Comparison of ENCODE assay signal across 21 cellular contexts in the genomic region with DNA sequence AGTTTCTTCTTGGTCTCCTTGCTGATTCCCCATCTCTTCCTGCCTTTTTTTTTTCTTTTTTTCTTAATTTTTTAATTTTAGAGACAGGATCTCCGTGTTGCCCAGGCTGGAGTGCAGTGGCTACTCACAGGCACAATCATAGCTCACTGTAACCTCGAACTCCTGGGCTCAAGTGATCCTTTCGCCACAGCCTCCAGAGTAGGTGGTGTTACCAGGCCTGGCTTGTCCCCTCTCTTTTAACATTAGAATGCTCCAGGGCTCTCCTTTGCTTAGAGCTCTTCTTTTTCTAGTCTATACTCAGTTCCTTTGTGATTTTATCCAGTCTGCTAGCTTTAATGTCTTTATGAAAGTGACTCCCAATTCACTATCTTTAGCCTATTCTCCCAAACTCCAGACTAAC.
A peak's percentile ranks its signal among the peaks of the same experiment; 100 is the strongest.
DNase-seq lines count a peak whose midpoint lies in the region; ATAC-seq and TF ChIP-seq lines count a peak whose summit lies in the region.
"Had no signal": no experiment of that assay in that cellular context is flagged by ENCODE, and none has a peak within 500 bp of the region (broad histone marks: within the 10 kb centered on the region; RNA-seq: fewer than 3 reads in every experiment).

No MANE protein-coding gene starts in this region.

- peaks cover 0 to 4% of the 10 kb centered on the region in 2 donors for H3K36me3 ChIP-seq in left lung
- H3K36me3 ChIP-seq: Peyer's patch, SJSA1 had no signal

- H3K4me3 Mint-ChIP-seq in activated T-cell treated with anti-CD3 and anti-CD28 coated beads, Interleukin-2, amount 50 U/mL, for 72 hours, result no peak overlapping the region
- H3K4me3 Mint-ChIP-seq in T-helper 17 cell, result no peak overlapping the region
- no peak overlapping the region for H3K4me3 Mint-ChIP-seq in stimulated activated memory B cell treated with anti-CD40 and anti-IgM and Interleukin-4, amounts not matched to agents 10 μg/mL and 1 μg/mL and 100 μg/mL, for 72 hours
- H3K4me3 Mint-ChIP-seq: CD4-positive, alpha-beta memory T cell had no signal

- H3K4me1 Mint-ChIP-seq in activated T-cell treated with anti-CD3 and anti-CD28 coated beads, Interleukin-2, amount 50 U/mL, for 72 hours (ENCODE audit: low read depth), result no peaks in the 10 kb centered on the region
- peaks cover 17% of the 10 kb centered on the region for H3K4me1 Mint-ChIP-seq in T-helper 17 cell
- peaks cover 5% of the 10 kb centered on the region for H3K4me1 Mint-ChIP-seq in stimulated activated memory B cell treated with anti-CD40 and anti-IgM and Interleukin-4, amounts not matched to agents 10 μg/mL and 1 μg/mL and 100 μg/mL, for 72 hours

- H3K4me1 ChIP-seq in left lung, result no peaks in the 10 kb centered on the region
- H3K4me1 ChIP-seq: BLaER1, Caco-2, Peyer's patch, SJSA1 had no signal

- no peaks in the 10 kb centered on the region for H3K9me3 Mint-ChIP-seq in activated T-cell treated with anti-CD3 and anti-CD28 coated beads, Interleukin-2, amount 50 U/mL, for 72 hours
- no peaks in the 10 kb centered on the region for H3K9me3 Mint-ChIP-seq in stimulated activated memory B cell treated with anti-CD40 and anti-IgM and Interleukin-4, amounts not matched to agents 10 μg/mL and 1 μg/mL and 100 μg/mL, for 72 hours
- H3K9me3 Mint-ChIP-seq: CD4-positive, alpha-beta memory T cell had no signal

- H3K27ac ChIP-seq in dorsolateral prefrontal cortex (peak overlapping the region in 36 of 59 donors; percentile 3 to 80 (median 33)), left lung (peak overlapping the region in 1 of 2 donors; percentile 34)
- H3K27ac ChIP-seq: BLaER1, Peyer's patch, SJSA1 had no signal

- H3K36me3 Mint-ChIP-seq in activated T-cell treated with anti-CD3 and anti-CD28 coated beads, Interleukin-2, amount 50 U/mL, for 72 hours (ENCODE audit: insufficient read depth in 2 of 2), result no peaks in the 10 kb centered on the region
- H3K36me3 Mint-ChIP-seq in T-helper 17 cell (ENCODE audit: low read depth), result peaks cover 5% of the 10 kb centered on the region
- peaks cover 6% of the 10 kb centered on the region for H3K36me3 Mint-ChIP-seq in stimulated activated memory B cell treated with anti-CD40 and anti-IgM and Interleukin-4, amounts not matched to agents 10 μg/mL and 1 μg/mL and 100 μg/mL, for 72 hours

- TF ChIP-seq CTCF in dorsolateral prefrontal cortex (IDR thresholded peaks at IDR 0.05 in 54 of 56, conservative IDR thresholded peaks at IDR 0.05 in 2 of 56; ENCODE audit: low read depth in 1 of 56, partially characterized antibody in 56 of 56), result no peak
- no peak for TF ChIP-seq CTCF in left lung (IDR thresholded peaks at IDR 0.05)

- ATAC-seq in activated T-cell treated with anti-CD3 and anti-CD28 coated beads, Interleukin-2, amount 50 U/mL, for 72 hours (replicated peaks in 1 of 2), result no peak
- ATAC-seq in T-helper 17 cell, result no peak
- ATAC-seq in stimulated activated memory B cell treated with anti-CD40 and anti-IgM and Interleukin-4, amounts not matched to agents 10 μg/mL and 1 μg/mL and 100 μg/mL, for 72 hours, result no peak
- no peak for ATAC-seq in left lung
- ATAC-seq in GM19463 (IDR thresholded peaks at IDR 0.05; ENCODE audit: unreplicated experiment), result no peak
- ATAC-seq: HCT116 had no signal

- no peaks in the 10 kb centered on the region for H3K9me3 ChIP-seq in T-helper 17 cell (ENCODE audit: control insufficient read depth, low read length, poor library complexity, severe bottlenecking)
- H3K9me3 ChIP-seq in left lung, result no peaks in the 10 kb centered on the region
- H3K9me3 ChIP-seq: BLaER1, Caco-2, Peyer's patch, SJSA1 had no signal

- intact Hi-C loops in dorsolateral prefrontal cortex (cut with DNase I) (no loop called here), left lung (cut with DNase I) (no loop called here)

- H3K27me3 ChIP-seq in dorsolateral prefrontal cortex, result no peaks in the 10 kb centered on the region
- H3K27me3 ChIP-seq in left lung, result no peaks in the 10 kb centered on the region
- H3K27me3 ChIP-seq: BLaER1, Peyer's patch, SJSA1 had no signal

- H3K27ac Mint-ChIP-seq in activated T-cell treated with anti-CD3 and anti-CD28 coated beads, Interleukin-2, amount 50 U/mL, for 72 hours, result peak overlapping the region; percentile 59
- peak overlapping the region; percentile 8 for H3K27ac Mint-ChIP-seq in T-helper 17 cell
- peak overlapping the region; percentile 16 for H3K27ac Mint-ChIP-seq in stimulated activated memory B cell treated with anti-CD40 and anti-IgM and Interleukin-4, amounts not matched to agents 10 μg/mL and 1 μg/mL and 100 μg/mL, for 72 hours

- H3K4me3 ChIP-seq in dorsolateral prefrontal cortex (no peak overlapping the region), left lung (no peak overlapping the region)
- H3K4me3 ChIP-seq: BLaER1, Peyer's patch, SJSA1 had no signal

- H3K27me3 Mint-ChIP-seq in activated T-cell treated with anti-CD3 and anti-CD28 coated beads, Interleukin-2, amount 50 U/mL, for 72 hours (ENCODE audit: low read depth), result no peaks in the 10 kb centered on the region
- no peaks in the 10 kb centered on the region for H3K27me3 Mint-ChIP-seq in T-helper 17 cell
- H3K27me3 Mint-ChIP-seq in stimulated activated memory B cell treated with anti-CD40 and anti-IgM and Interleukin-4, amounts not matched to agents 10 μg/mL and 1 μg/mL and 100 μg/mL, for 72 hours, result no peaks in the 10 kb centered on the region
- H3K27me3 Mint-ChIP-seq: CD4-positive, alpha-beta memory T cell had no signal

- no peak for DNase-seq in activated T-cell treated with anti-CD3 and anti-CD28 coated beads, Interleukin-2, amount 50 U/mL, for 72 hours
- DNase-seq in activated T-cell treated with anti-CD3 and anti-CD28 coated beads, Interleukin-2, amount 50 U/mL, for 1 hour, result no peak
- DNase-seq in T-helper 17 cell, result no peak
- DNase-seq in dorsolateral prefrontal cortex, result no peak
- no peak for DNase-seq in left lung
- DNase-seq: Caco-2; CD4-positive, alpha-beta memory T cell; DMS 273 treated with DMSO at 0.1 percent for 48 hours; DMS79 treated with DMSO at 0.1 percent for 48 hours; KG1; NCI-H1092; NCI-H1436; NCI-H1930; NCI-H510A; NCI-H748 treated with DMSO at 0.1 percent for 48 hours; Peyer's patch had no signal

Comparison
In these comparisons a context has a peak if more than half of its experiments do, and no peak if none do; other contexts are left out.
1. H3K27ac Mint-ChIP-seq: peak in every context shown above with its lines; median percentile 59 in activated T-cell treated with anti-CD3 and anti-CD28 coated beads, Interleukin-2, amount 50 U/mL, for 72 hours; 16 in stimulated activated memory B cell treated with anti-CD40 and anti-IgM and Interleukin-4, amounts not matched to agents 10 μg/mL and 1 μg/mL and 100 μg/mL, for 72 hours; 8 in T-helper 17 cell.